In genomic region chr20:36154696-36155628, GRCh38 we compare ENCODE assay signal across 7 cellular contexts. TPM values are rescaled to one million over a fixed set of nuclear protein-coding genes. Genes with fewer than 3 reads are reported as not detected.
DNase-seq lines count a peak whose midpoint lies in the region; ATAC-seq and TF ChIP-seq lines count a peak whose summit lies in the region.

TSS of gene EPB41L1 (plus strand) at chr20:36154740. CDS start at chr20:36173778, 19,038 bp downstream.

- DNase-seq in GM10266 (ENCODE audit: extremely low spot score): peak; percentile 37
- DNase-seq in SJCRH30: peak in 1 of 2 experiments; percentile 37
- DNase-seq in esophagus muscularis mucosa (ENCODE audit: extremely low spot score): no peak
- DNase-seq in naive thymus-derived CD4-positive, alpha-beta T cell: peak in 4 of 9 donors; percentile 6 to 23 (median 14)
- DNase-seq in NCI-H187 treated with DMSO at 0.1 percent for 48 hours (lab: John Stamatoyannopoulos, UW): no peak
- no peak for DNase-seq in GF-D8 (lab: John Stamatoyannopoulos, UW)

- H3K27me3 Mint-ChIP-seq in naive thymus-derived CD4-positive, alpha-beta T cell: peaks cover 9 to 40% (median 25%) of the 10 kb centered on the region in 5 donors

- 28% methylated on average over 15 of the region's 51 CpGs for WGBS in esophagus muscularis mucosa

- peak; percentile 45 for ATAC-seq in naive thymus-derived CD4-positive, alpha-beta T cell
- no peak for ATAC-seq in HG03159 (IDR thresholded peaks at IDR 0.05; ENCODE audit: unreplicated experiment)

- intact Hi-C loops in esophagus muscularis mucosa (cut with DNase I): no loop called here
- intact Hi-C loops in naive thymus-derived CD4-positive, alpha-beta T cell (cut with micrococcal nuclease): loop anchor here in 1 of 2 donors (5.0 kb wide), 1 partner anchor 42 kb away; no protein-coding TSS in a partner anchor

- H3K27me3 ChIP-seq in SJCRH30 (peaks cover 7% of the 10 kb centered on the region; the same call in 1 of the 2 replicates), esophagus muscularis mucosa (no peaks in the 10 kb centered on the region)
- peaks cover 0 to 9% of the 10 kb centered on the region in 2 donors for H3K27me3 ChIP-seq in naive thymus-derived CD4-positive, alpha-beta T cell (ENCODE audit: control insufficient read depth in 2 of 2, insufficient read depth in 2 of 2, low read length in 2 of 2)

- no peaks in the 10 kb centered on the region for H3K36me3 Mint-ChIP-seq in naive thymus-derived CD4-positive, alpha-beta T cell

- peaks cover 0 to 8% (median 4%) of the 10 kb centered on the region in 7 donors for H3K4me1 Mint-ChIP-seq in naive thymus-derived CD4-positive, alpha-beta T cell

- TF ChIP-seq EP300 in esophagus muscularis mucosa (IDR thresholded peaks at IDR 0.05): no peak

- no peak for TF ChIP-seq CTCF in GM10266 (IDR thresholded peaks at IDR 0.05; ENCODE audit: control insufficient read depth, insufficient read depth, low read depth, missing control alignments)
- no peak for TF ChIP-seq CTCF in esophagus muscularis mucosa (IDR thresholded peaks at IDR 0.05)

- TF ChIP-seq POLR2A in esophagus muscularis mucosa (IDR thresholded peaks at IDR 0.05; ENCODE audit: low read depth): no peak

- H3K4me3 ChIP-seq in SJCRH30: peak within 1 kb of the TSS; percentile 67
- peak within 1 kb of the TSS; percentile 65 to 89 (median 74) for H3K4me3 ChIP-seq in esophagus muscularis mucosa
- H3K4me3 ChIP-seq in naive thymus-derived CD4-positive, alpha-beta T cell (ENCODE audit: low read length): peak within 1 kb of the TSS; percentile 35

- POLR2A ChIA-PET in naive thymus-derived CD4-positive, alpha-beta T cell (lab: Charles Lee): no interaction called here

- no peaks in the 10 kb centered on the region for H3K9me3 ChIP-seq in SJCRH30 (replicated peaks)
- H3K9me3 ChIP-seq in esophagus muscularis mucosa: no peaks in the 10 kb centered on the region
- H3K9me3 ChIP-seq in naive thymus-derived CD4-positive, alpha-beta T cell (ENCODE audit: control insufficient read depth in 2 of 3, low read length in 3 of 3): no peaks in the 10 kb centered on the region

- no peak within 1 kb of the TSS for H3K27ac Mint-ChIP-seq in naive thymus-derived CD4-positive, alpha-beta T cell

- peak within 1 kb of the TSS; percentile 29 to 81 (median 58) for H3K4me3 Mint-ChIP-seq in naive thymus-derived CD4-positive, alpha-beta T cell

- H3K4me1 ChIP-seq in SJCRH30 (no peaks in the 10 kb centered on the region), esophagus muscularis mucosa (peaks cover 28 to 44% (median 40%) of the 10 kb centered on the region in 4 donors)
- no peaks in the 10 kb centered on the region for H3K4me1 ChIP-seq in naive thymus-derived CD4-positive, alpha-beta T cell (ENCODE audit: control insufficient read depth in 2 of 2, insufficient read depth in 2 of 2, low read length in 2 of 2)

- H3K36me3 ChIP-seq in SJCRH30: no peaks in the 10 kb centered on the region
- no peaks in the 10 kb centered on the region for H3K36me3 ChIP-seq in esophagus muscularis mucosa
- no peaks in the 10 kb centered on the region for H3K36me3 ChIP-seq in naive thymus-derived CD4-positive, alpha-beta T cell (ENCODE audit: control insufficient read depth in 2 of 3, insufficient read depth in 3 of 3, low read length in 3 of 3)

- H3K27ac ChIP-seq in SJCRH30 (no peak within 1 kb of the TSS), esophagus muscularis mucosa (replicated peaks in 1 of 4) (peak within 1 kb of the TSS; percentile 76 to 84 (median 81))
- no peak within 1 kb of the TSS for H3K27ac ChIP-seq in naive thymus-derived CD4-positive, alpha-beta T cell (ENCODE audit: low read depth, low read length)

- CTCF ChIA-PET in naive thymus-derived CD4-positive, alpha-beta T cell (lab: Charles Lee): no interaction called here

- no peaks in the 10 kb centered on the region for H3K9me3 Mint-ChIP-seq in naive thymus-derived CD4-positive, alpha-beta T cell

RNA-seq across cellular contexts. Expression of gene EPB41L1, which starts in this region (rescaled TPM):
- 6.7 and 8.0 TPM in 2 replicates for total RNA-seq in SJCRH30 (2014; rRNA removed; shearing (Covaris generic))
- 10 to 100 TPM; 27.7 to 53.8 (median 34.4) TPM for total RNA-seq in esophagus muscularis mucosa
- total RNA-seq in naive thymus-derived CD4-positive, alpha-beta T cell: under 1 TPM in 4 of 5 experiments, not detected in 1; 0.05 to 0.81 (median 0.74) TPM
- polyA plus RNA-seq in naive thymus-derived CD4-positive, alpha-beta T cell: under 1 TPM in 1 of 2 donors, not detected in 1; 0.08 TPM

Comparison
In these comparisons a context has a peak if more than half of its experiments do, and no peak if none do; other contexts are left out.
1. Peak in ATAC-seq and H3K4me3 ChIP-seq in naive thymus-derived CD4-positive, alpha-beta T cell; RNA of the gene not detected or under 1 TPM.
2. H3K27ac ChIP-seq: peak in esophagus muscularis mucosa (4 of 4); none in SJCRH30 (single experiment) and naive thymus-derived CD4-positive, alpha-beta T cell (single experiment).
3. Peak in every context shown above with its lines, with median percentiles within 50 percentile points of each other: H3K4me3 ChIP-seq.